Comparison of ENCODE assay signal across 27 cellular contexts in the genomic region with DNA sequence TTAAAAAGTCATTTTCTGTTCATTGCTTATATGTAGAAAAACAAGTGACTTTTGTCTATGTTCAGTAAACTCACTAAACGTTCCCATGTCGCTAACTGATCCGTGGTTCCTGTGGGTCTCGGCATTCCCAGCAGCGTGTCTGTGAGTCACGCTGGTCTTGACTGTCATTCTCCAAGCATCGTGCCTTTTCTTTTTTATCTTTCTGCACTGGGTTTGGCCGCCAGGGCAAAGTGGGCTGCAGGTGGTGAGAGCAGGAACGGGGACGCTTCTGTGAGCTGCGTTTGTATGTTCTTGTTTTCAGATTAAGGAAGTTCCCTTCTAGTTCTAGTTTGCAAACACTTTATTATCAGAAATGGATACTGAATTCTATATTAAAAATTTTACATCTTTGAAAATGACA. TPM values are rescaled to one million over a fixed set of nuclear protein-coding genes. Genes with fewer than 3 reads are reported as not detected.
"Had no signal": no experiment of that assay in that cellular context is flagged by ENCODE, and none has a peak within 500 bp of the region (broad histone marks: within the 10 kb centered on the region; RNA-seq: fewer than 3 reads in every experiment).

No MANE protein-coding gene starts in this region.

- H3K27ac ChIP-seq: coronary artery, dorsolateral prefrontal cortex, esophagus muscularis mucosa, foreskin keratinocyte, gastroesophageal sphincter, heart left ventricle, hepatocyte, lower lobe of right lung had no signal

- DNase-seq: dermis blood vessel endothelial cell; dorsolateral prefrontal cortex; effector CD4-positive, alpha-beta T cell; effector memory CD4-positive, alpha-beta T cell; foreskin keratinocyte; heart left ventricle; hypothalamus; immature natural killer cell; islet precursor cell; kidney glomerular epithelial cell; left colon; left ventricle myocardium superior; lower lobe of right lung; mesenchymal stem cell had no signal

- H3K27ac Mint-ChIP-seq: mesothelial cell of epicardium had no signal

- H3K4me3 Mint-ChIP-seq: mesothelial cell of epicardium had no signal

- ATAC-seq: foreskin keratinocyte, gastroesophageal sphincter, heart left ventricle, left colon, left lobe of liver, left ventricle myocardium superior, mucosa of descending colon had no signal

- H3K4me1 Mint-ChIP-seq: mesothelial cell of epicardium had no signal

- H3K4me1 ChIP-seq: esophagus muscularis mucosa, foreskin keratinocyte, gastroesophageal sphincter, lower lobe of right lung had no signal

- H3K27me3 ChIP-seq: esophagus muscularis mucosa, foreskin keratinocyte, gastroesophageal sphincter, hepatocyte had no signal

- H3K4me3 ChIP-seq: coronary artery, dorsolateral prefrontal cortex, esophagus muscularis mucosa, gastroesophageal sphincter, heart left ventricle, hepatocyte, lower lobe of right lung, mucosa of descending colon had no signal

- H3K36me3 ChIP-seq: heart left ventricle, lower lobe of right lung had no signal

- FAIRE-seq: colon, endometrium, endothelial cell of umbilical vein, frontal cortex, kidney had no signal

RNA-seq across cellular contexts. Expression of a gene that starts 22.6 kb away (rescaled TPM):
- total RNA-seq: foreskin keratinocyte, kidney, left colon, left ventricle myocardium superior, lower lobe of right lung, mesenteric fat pad had no signal
- polyA plus RNA-seq: endothelial cell of umbilical vein, foreskin keratinocyte had no signal
